Comparison of ENCODE assay signal across 18 cellular contexts in the genomic region with DNA sequence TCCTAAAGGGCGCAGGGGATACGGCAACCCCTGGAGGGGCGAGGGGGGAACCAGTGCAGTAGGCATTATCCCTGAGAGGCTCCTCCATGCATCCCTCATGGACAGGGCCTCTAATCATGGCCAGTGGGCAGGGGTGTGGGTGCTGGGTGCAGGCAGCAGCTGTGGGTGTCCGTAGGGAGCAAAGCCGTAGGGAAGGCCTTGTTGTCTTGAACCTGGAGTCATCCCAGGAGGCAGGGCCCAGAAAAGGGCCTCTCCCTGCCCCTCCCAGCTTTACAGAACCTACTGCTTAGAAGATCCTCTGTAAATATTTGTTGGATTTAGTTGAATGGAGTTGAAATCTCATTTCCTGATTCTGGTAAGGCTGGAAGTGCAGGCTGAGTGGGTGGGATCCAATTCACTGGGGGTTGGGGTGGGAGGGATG.
DNase-seq lines count a peak whose midpoint lies in the region; ATAC-seq and TF ChIP-seq lines count a peak whose summit lies in the region.
"Had no signal": no experiment of that assay in that cellular context is flagged by ENCODE, and none has a peak within 500 bp of the region (broad histone marks: within the 10 kb centered on the region; RNA-seq: fewer than 3 reads in every experiment).

No MANE protein-coding gene starts in this region.

- H3K27me3 ChIP-seq in SK-N-SH (ENCODE audit: insufficient read depth) = no peaks in the 10 kb centered on the region
- no peaks in the 10 kb centered on the region for H3K27me3 ChIP-seq in upper lobe of right lung
- H3K27me3 ChIP-seq: ovary, upper lobe of left lung had no signal

- POLR2A ChIA-PET in SK-N-SH (lab: Yijun Ruan, JAX) = no interaction called here

- intact Hi-C loops in left colon (cut with DNase I, micrococcal nuclease) = no loop called here
- intact Hi-C loops in upper lobe of right lung (cut with DNase I) = no loop called here

- H3K4me3 ChIP-seq in SK-N-SH (ENCODE audit: low read depth in 2 of 2, low read length in 1 of 2) (no peak overlapping the region), upper lobe of right lung (no peak overlapping the region)
- H3K4me3 ChIP-seq: ovary, upper lobe of left lung had no signal

- no peaks in the 10 kb centered on the region for H3K79me2 ChIP-seq in SK-N-SH (ENCODE audit: insufficient read depth)

- no peaks in the 10 kb centered on the region for H3K9me2 ChIP-seq in SK-N-SH

- TF ChIP-seq RAD21 in SK-N-SH (IDR thresholded peaks at IDR 0.05; ENCODE audit: low read length) = no peak

- H3K4me1 ChIP-seq in SK-N-SH (ENCODE audit: control insufficient read depth in 1 of 2, insufficient read depth in 2 of 2, low read depth in 1 of 2, low read length in 1 of 2) (no peaks in the 10 kb centered on the region), upper lobe of right lung (no peaks in the 10 kb centered on the region)

- WGBS in SK-N-SH (ENCODE audit: low lambda C conversion rate) = 94% methylated on average over 3 of the region's 5 CpGs

- H3K4me2 ChIP-seq in SK-N-SH = no peak overlapping the region

- no peak overlapping the region for H3K9ac ChIP-seq in SK-N-SH

- H4K20me1 ChIP-seq in SK-N-SH (ENCODE audit: insufficient read depth) = no peaks in the 10 kb centered on the region

- CTCF ChIA-PET in SK-N-SH (lab: Yijun Ruan, JAX) = interaction anchor here (0.6 to 1.3 kb wide), 5 partner anchors 25 to 148 kb away, joined by 3 to 7 read pairs (median 3); no protein-coding TSS in a partner anchor

- H3F3A ChIP-seq in SK-N-SH (replicated peaks; ENCODE audit: insufficient read depth) = no peaks in the 10 kb centered on the region

- H2AFZ ChIP-seq in SK-N-SH (ENCODE audit: low read depth) = no peak overlapping the region

- ATAC-seq in SK-N-SH treated with all-trans-retinoic acid at 6 μM for 48 hours = no peak
- peak; percentile 83 for ATAC-seq in left colon
- peak; percentile 13 for ATAC-seq in upper lobe of right lung
- ATAC-seq: activated CD4-positive, alpha-beta T cell treated with anti-CD3 and anti-CD28 coated beads for 36 hours had no signal

- H3K36me3 ChIP-seq in SK-N-SH (replicated peaks in 1 of 2; ENCODE audit: control insufficient read depth in 1 of 2, insufficient read depth in 2 of 2, low read length in 1 of 2) (no peaks in the 10 kb centered on the region), upper lobe of right lung (no peaks in the 10 kb centered on the region)
- H3K36me3 ChIP-seq: ovary, upper lobe of left lung had no signal

- H3K9me3 ChIP-seq in SK-N-SH (no peaks in the 10 kb centered on the region), upper lobe of right lung (no peaks in the 10 kb centered on the region)
- H3K9me3 ChIP-seq: ovary, upper lobe of left lung had no signal

- no peak overlapping the region for H3K27ac ChIP-seq in SK-N-SH (ENCODE audit: low read depth in 2 of 2, low read length in 1 of 2)
- H3K27ac ChIP-seq in VCaP = peak overlapping the region; percentile 43
- no peak overlapping the region for H3K27ac ChIP-seq in upper lobe of right lung
- H3K27ac ChIP-seq: ovary, upper lobe of left lung had no signal

- TF ChIP-seq EP300 in SK-N-SH (IDR thresholded peaks at IDR 0.05; ENCODE audit: borderline replicate concordance in 1 of 2, low read depth in 1 of 2, low read length in 1 of 2) = no peak

- peak; percentile 20 for DNase-seq in SK-N-SH
- DNase-seq in left colon = peak; percentile 64 to 84
- DNase-seq in upper lobe of right lung = no peak
- no peak for DNase-seq in hippocampal formation (lab: John Stamatoyannopoulos, UW)
- DNase-seq in NCI-H2196 treated with DMSO at 0.1 percent for 48 hours (lab: John Stamatoyannopoulos, UW; ENCODE audit: unreplicated experiment) = no peak
- DNase-seq in stimulated activated naive CD4-positive, alpha-beta T cell treated with Interleukin-2 at 50 U/mL for 16 hours (lab: John Stamatoyannopoulos, UW) = no peak
- DNase-seq: activated CD4-positive, alpha-beta T cell treated with anti-CD3 and anti-CD28 coated beads for 36 hours; activated CD8-positive, alpha-beta memory T cell treated with anti-CD3 and anti-CD28 coated beads, Interleukin-2, amount 50 U/mL, for 4 hours; activated naive CD4-positive, alpha-beta T cell treated with anti-CD3 and anti-CD28 coated beads, Interleukin-2, amount 10 ng/mL, durations not matched to agents 7 days and 5 days; CD4-positive, alpha-beta T cell; effector CD4-positive, alpha-beta T cell; KBM-7; NCI-H1048; NCI-H226 had no signal

- TF ChIP-seq CTCF in SK-N-SH (IDR thresholded peaks at IDR 0.05) (no peak), VCaP (conservative IDR thresholded peaks at IDR 0.05) (no peak), upper lobe of right lung (IDR thresholded peaks at IDR 0.05) (no peak)

TF ChIP-seq in SK-N-SH, 30 proteins besides CTCF, POLR2A, EP300 and RAD21:
- TF ChIP-seq, protein P1, sequence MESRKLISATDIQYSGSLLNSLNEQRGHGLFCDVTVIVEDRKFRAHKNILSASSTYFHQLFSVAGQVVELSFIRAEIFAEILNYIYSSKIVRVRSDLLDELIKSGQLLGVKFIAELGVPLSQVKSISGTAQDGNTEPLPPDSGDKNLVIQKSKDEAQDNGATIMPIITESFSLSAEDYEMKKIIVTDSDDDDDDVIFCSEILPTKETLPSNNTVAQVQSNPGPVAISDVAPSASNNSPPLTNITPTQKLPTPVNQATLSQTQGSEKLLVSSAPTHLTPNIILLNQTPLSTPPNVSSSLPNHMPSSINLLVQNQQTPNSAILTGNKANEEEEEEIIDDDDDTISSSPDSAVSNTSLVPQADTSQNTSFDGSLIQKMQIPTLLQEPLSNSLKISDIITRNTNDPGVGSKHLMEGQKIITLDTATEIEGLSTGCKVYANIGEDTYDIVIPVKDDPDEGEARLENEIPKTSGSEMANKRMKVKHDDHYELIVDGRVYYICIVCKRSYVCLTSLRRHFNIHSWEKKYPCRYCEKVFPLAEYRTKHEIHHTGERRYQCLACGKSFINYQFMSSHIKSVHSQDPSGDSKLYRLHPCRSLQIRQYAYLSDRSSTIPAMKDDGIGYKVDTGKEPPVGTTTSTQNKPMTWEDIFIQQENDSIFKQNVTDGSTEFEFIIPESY (IDR thresholded peaks at IDR 0.05; ENCODE audit: borderline replicate concordance, low read depth) = no peak
- no peak for TF ChIP-seq RCOR1 (IDR thresholded peaks at IDR 0.05; ENCODE audit: low read length)
- TF ChIP-seq GABPA (IDR thresholded peaks at IDR 0.05; ENCODE audit: low read depth) = no peak
- no peak for TF ChIP-seq YY1 (IDR thresholded peaks at IDR 0.05; ENCODE audit: low read depth)
- TF ChIP-seq NRF1 (IDR thresholded peaks at IDR 0.05; ENCODE audit: low read depth, low read length) = no peak
- TF ChIP-seq, protein P2, sequence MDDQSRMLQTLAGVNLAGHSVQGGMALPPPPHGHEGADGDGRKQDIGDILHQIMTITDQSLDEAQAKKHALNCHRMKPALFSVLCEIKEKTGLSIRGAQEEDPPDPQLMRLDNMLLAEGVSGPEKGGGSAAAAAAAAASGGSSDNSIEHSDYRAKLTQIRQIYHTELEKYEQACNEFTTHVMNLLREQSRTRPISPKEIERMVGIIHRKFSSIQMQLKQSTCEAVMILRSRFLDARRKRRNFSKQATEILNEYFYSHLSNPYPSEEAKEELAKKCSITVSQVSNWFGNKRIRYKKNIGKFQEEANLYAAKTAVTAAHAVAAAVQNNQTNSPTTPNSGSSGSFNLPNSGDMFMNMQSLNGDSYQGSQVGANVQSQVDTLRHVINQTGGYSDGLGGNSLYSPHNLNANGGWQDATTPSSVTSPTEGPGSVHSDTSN (IDR thresholded peaks at IDR 0.05) = no peak
- no peak for TF ChIP-seq FOXM1 (IDR thresholded peaks at IDR 0.05; ENCODE audit: low read depth)
- TF ChIP-seq FOSL2 (IDR thresholded peaks at IDR 0.05; ENCODE audit: borderline replicate concordance, low read depth) = no peak
- no peak for TF ChIP-seq GATA2 (CRISPR knock-in tag; IDR thresholded peaks at IDR 0.05)

TF ChIP-seq in SK-N-SH treated with all-trans-retinoic acid at 6 μM for 48 hours, 23 proteins besides CTCF, POLR2A, EP300 and RAD21 (continues in another document):
- TF ChIP-seq CSDC2 (CRISPR knock-in tag; IDR thresholded peaks at IDR 0.05) = no peak
- TF ChIP-seq, protein P3, sequence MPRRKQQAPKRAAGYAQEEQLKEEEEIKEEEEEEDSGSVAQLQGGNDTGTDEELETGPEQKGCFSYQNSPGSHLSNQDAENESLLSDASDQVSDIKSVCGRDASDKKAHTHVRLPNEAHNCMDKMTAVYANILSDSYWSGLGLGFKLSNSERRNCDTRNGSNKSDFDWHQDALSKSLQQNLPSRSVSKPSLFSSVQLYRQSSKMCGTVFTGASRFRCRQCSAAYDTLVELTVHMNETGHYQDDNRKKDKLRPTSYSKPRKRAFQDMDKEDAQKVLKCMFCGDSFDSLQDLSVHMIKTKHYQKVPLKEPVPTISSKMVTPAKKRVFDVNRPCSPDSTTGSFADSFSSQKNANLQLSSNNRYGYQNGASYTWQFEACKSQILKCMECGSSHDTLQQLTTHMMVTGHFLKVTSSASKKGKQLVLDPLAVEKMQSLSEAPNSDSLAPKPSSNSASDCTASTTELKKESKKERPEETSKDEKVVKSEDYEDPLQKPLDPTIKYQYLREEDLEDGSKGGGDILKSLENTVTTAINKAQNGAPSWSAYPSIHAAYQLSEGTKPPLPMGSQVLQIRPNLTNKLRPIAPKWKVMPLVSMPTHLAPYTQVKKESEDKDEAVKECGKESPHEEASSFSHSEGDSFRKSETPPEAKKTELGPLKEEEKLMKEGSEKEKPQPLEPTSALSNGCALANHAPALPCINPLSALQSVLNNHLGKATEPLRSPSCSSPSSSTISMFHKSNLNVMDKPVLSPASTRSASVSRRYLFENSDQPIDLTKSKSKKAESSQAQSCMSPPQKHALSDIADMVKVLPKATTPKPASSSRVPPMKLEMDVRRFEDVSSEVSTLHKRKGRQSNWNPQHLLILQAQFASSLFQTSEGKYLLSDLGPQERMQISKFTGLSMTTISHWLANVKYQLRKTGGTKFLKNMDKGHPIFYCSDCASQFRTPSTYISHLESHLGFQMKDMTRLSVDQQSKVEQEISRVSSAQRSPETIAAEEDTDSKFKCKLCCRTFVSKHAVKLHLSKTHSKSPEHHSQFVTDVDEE (CRISPR knock-in tag; IDR thresholded peaks at IDR 0.05) = no peak
- TF ChIP-seq, protein P4, sequence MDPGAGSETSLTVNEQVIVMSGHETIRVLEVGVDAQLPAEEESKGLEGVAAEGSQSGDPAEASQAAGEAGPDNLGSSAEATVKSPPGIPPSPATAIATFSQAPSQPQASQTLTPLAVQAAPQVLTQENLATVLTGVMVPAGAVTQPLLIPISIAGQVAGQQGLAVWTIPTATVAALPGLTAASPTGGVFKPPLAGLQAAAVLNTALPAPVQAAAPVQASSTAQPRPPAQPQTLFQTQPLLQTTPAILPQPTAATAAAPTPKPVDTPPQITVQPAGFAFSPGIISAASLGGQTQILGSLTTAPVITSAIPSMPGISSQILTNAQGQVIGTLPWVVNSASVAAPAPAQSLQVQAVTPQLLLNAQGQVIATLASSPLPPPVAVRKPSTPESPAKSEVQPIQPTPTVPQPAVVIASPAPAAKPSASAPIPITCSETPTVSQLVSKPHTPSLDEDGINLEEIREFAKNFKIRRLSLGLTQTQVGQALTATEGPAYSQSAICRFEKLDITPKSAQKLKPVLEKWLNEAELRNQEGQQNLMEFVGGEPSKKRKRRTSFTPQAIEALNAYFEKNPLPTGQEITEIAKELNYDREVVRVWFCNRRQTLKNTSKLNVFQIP (CRISPR knock-in tag; IDR thresholded peaks at IDR 0.05; ENCODE audit: borderline replicate concordance, low read depth) = no peak
- TF ChIP-seq SNAI2 (CRISPR knock-in tag; IDR thresholded peaks at IDR 0.05) = no peak
- no peak for TF ChIP-seq ESRRG (CRISPR knock-in tag; IDR thresholded peaks at IDR 0.05)

Comparison
In these comparisons a context has a peak if more than half of its experiments do, and no peak if none do; other contexts are left out.
1. DNase-seq: peak in SK-N-SH (single experiment) and left colon (2 of 2); none in upper lobe of right lung (single experiment), hippocampal formation (0 of 2), NCI-H2196 treated with DMSO at 0.1 percent for 48 hours (single experiment) and stimulated activated naive CD4-positive, alpha-beta T cell treated with Interleukin-2 at 50 U/mL for 16 hours (single experiment).